In genomic region chr20:38034108-38034649, GRCh38 we compare ENCODE assay signal across 7 cellular contexts.
A peak's percentile ranks its signal among the peaks of the same experiment; 100 is the strongest.
DNase-seq lines count a peak whose midpoint lies in the region; ATAC-seq and TF ChIP-seq lines count a peak whose summit lies in the region.

No MANE protein-coding gene starts in this region.

- H3K27ac ChIP-seq in mucosa of rectum (ENCODE audit: low read depth in 2 of 2, low read length in 2 of 2) = peak overlapping the region; percentile 91 to 94

- H3K4me1 ChIP-seq in Loucy (ENCODE audit: insufficient read depth, low read length, poor library complexity, severe bottlenecking) (peaks cover 65% of the 10 kb centered on the region), mucosa of rectum (ENCODE audit: control insufficient read depth in 2 of 2, insufficient read depth in 2 of 2, low read length in 2 of 2) (peaks cover 23 to 26% of the 10 kb centered on the region in 2 donors)

- peaks cover 100% of the 10 kb centered on the region for H3K79me2 ChIP-seq in Loucy (ENCODE audit: insufficient read depth, low read length)

- TF ChIP-seq CTCF in Loucy (conservative IDR thresholded peaks at IDR 0.05; ENCODE audit: low read length) (no peak), choroid plexus epithelial cell (conservative IDR thresholded peaks at IDR 0.05; ENCODE audit: low read depth, low read length) (no peak)

- H3K27me3 ChIP-seq in Loucy (ENCODE audit: insufficient read depth, low read length, poor library complexity, severe bottlenecking) (no peaks in the 10 kb centered on the region), mucosa of rectum (ENCODE audit: control insufficient read depth in 2 of 2, insufficient read depth in 2 of 2, low read length in 2 of 2) (no peaks in the 10 kb centered on the region)

- H3K9me2 ChIP-seq in Loucy (replicated peaks; ENCODE audit: low read depth, low read length) = no peaks in the 10 kb centered on the region

- peaks cover 38% of the 10 kb centered on the region for H4K20me1 ChIP-seq in Loucy (ENCODE audit: insufficient read depth, low read length, poor library complexity, severe bottlenecking)

- H2AFZ ChIP-seq in Loucy (ENCODE audit: low read length) = peak overlapping the region; percentile 87

- no peaks in the 10 kb centered on the region for H3F3A ChIP-seq in Loucy (ENCODE audit: low read depth)

- no peaks in the 10 kb centered on the region for H3K9me3 ChIP-seq in Loucy (ENCODE audit: insufficient read depth, low read depth, low read length)
- no peaks in the 10 kb centered on the region for H3K9me3 ChIP-seq in mucosa of rectum (ENCODE audit: control insufficient read depth in 2 of 2, low read length in 2 of 2)

- DNase-seq in choroid plexus epithelial cell (ENCODE audit: low read depth) (no peak), NCI-H1092 (lab: John Stamatoyannopoulos, UW) (no peak), Kasumi-1 (lab: John Stamatoyannopoulos, UW) (no peak)

- ATAC-seq in GM19452 (IDR thresholded peaks at IDR 0.05; ENCODE audit: unreplicated experiment) = peak; percentile 2
- ATAC-seq in HG03159 (IDR thresholded peaks at IDR 0.05; ENCODE audit: unreplicated experiment) = no peak

- peak overlapping the region; percentile 85 for H3K4me2 ChIP-seq in Loucy (ENCODE audit: low read depth, low read length, poor library complexity, severe bottlenecking)

- H3K9ac ChIP-seq in Loucy (ENCODE audit: low read depth, low read length, poor library complexity, severe bottlenecking) (peak overlapping the region; percentile 95), mucosa of rectum (ENCODE audit: low read depth in 1 of 2, low read length in 2 of 2) (peak overlapping the region; percentile 73 to 98)

- H3K36me3 ChIP-seq in Loucy (ENCODE audit: insufficient read depth, low read length) (no peaks in the 10 kb centered on the region), mucosa of rectum (ENCODE audit: control insufficient read depth in 2 of 2, insufficient read depth in 2 of 2, low read length in 2 of 2) (no peaks in the 10 kb centered on the region)

- H3K4me3 ChIP-seq in Loucy (ENCODE audit: low read length, poor library complexity, severe bottlenecking) (peak overlapping the region; percentile 95), choroid plexus epithelial cell (ENCODE audit: low read depth, low read length) (peak overlapping the region; percentile 93), mucosa of rectum (ENCODE audit: low read length in 2 of 2) (peak overlapping the region; percentile 90 to 95)
